Comparison of ENCODE assay signal across 15 cellular contexts in the genomic region with DNA sequence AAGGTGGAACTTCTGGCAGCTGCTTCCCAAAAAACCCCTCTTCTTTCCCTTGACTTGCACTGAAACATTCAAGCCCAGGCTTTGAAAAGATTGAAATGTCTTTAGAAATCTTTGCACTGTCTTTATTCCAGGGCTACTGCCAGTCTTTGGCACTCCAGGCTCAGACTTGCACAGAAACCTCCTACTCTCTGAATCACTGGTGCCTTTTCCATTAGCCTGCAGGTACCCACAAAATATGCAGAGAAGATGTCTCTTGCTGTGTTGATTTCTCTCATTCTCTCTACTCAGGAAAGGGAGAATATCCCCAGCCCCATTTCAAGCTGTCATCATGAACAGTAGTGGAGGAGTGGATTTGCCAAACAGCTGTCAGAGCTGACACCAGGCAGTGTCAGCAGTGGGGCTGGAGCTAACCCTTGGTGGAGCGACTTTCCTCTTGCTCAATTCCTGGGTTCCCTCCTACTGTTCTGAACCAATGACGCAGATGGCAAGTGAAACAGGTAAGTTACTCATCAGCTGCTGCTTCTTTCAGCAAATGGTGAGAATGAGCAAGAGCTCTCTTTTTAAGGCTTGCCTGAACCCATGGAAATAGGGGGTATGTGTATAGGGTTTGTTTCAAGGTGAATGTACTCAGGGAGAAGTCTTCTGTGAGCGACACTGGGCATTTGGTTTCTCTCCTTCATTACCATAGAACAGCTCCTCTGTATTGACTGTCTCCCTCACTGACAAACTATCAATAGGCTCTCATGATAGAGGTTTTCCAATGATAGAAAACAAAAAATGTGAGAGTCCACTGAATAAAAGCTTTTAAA.
DNase-seq lines count a peak whose midpoint lies in the region; ATAC-seq lines count a peak whose summit lies in the region.
"Had no signal": no experiment of that assay in that cellular context is flagged by ENCODE, and none has a peak within 500 bp of the region (broad histone marks: within the 10 kb centered on the region; RNA-seq: fewer than 3 reads in every experiment).

No MANE protein-coding gene starts in this region.

- POLR2A ChIA-PET in activated CD4-positive, alpha-beta T cell treated with anti-CD3 and anti-CD28 coated beads for 36 hours (lab: Charles Lee) = no interaction called here
- POLR2A ChIA-PET in activated CD4-positive, alpha-beta T cell treated with anti-CD3 and anti-CD28 coated beads, Interleukin-2, amount 10 ng/mL, durations not matched to agents 7 days and 5 days (lab: Charles Lee) = no interaction called here

- CTCF ChIA-PET in activated CD4-positive, alpha-beta T cell treated with anti-CD3 and anti-CD28 coated beads for 36 hours (lab: Charles Lee) = interaction anchor here (0.5 to 1.2 kb wide), 2 partner anchors 15 to 46 kb away, joined by 3 read pairs; no protein-coding TSS in a partner anchor
- CTCF ChIA-PET in activated CD4-positive, alpha-beta T cell treated with anti-CD3 and anti-CD28 coated beads, Interleukin-2, amount 10 ng/mL, durations not matched to agents 7 days and 5 days (lab: Charles Lee) = no interaction called here

- intact Hi-C loops in activated CD4-positive, alpha-beta T cell treated with anti-CD3 and anti-CD28 coated beads for 36 hours (cut with DNase I, micrococcal nuclease) = no loop called here
- intact Hi-C loops in Right ventricle myocardium inferior (cut with DNase I) = no loop called here

- no peaks in the 10 kb centered on the region for H3K9me3 Mint-ChIP-seq in activated CD4-positive, alpha-beta T cell treated with anti-CD3 and anti-CD28 coated beads for 36 hours (ENCODE audit: low read depth)
- H3K9me3 Mint-ChIP-seq in activated CD4-positive, alpha-beta T cell treated with anti-CD3 and anti-CD28 coated beads, Interleukin-2, amount 10 ng/mL, durations not matched to agents 7 days and 5 days = no peaks in the 10 kb centered on the region
- no peaks in the 10 kb centered on the region for H3K9me3 Mint-ChIP-seq in activated T-helper 17 cell treated with anti-CD3 and anti-CD28 coated beads, Interleukin-2, amount 50 U/mL, for 72 hours
- H3K9me3 Mint-ChIP-seq: CD8-positive, alpha-beta T cell had no signal

- no peaks in the 10 kb centered on the region for H3K36me3 ChIP-seq in H7 (replicated peaks; ENCODE audit: control insufficient read depth, insufficient read depth, low read length)

- H3K27ac Mint-ChIP-seq in activated CD4-positive, alpha-beta T cell treated with anti-CD3 and anti-CD28 coated beads for 36 hours = no peak overlapping the region
- H3K27ac Mint-ChIP-seq in activated CD4-positive, alpha-beta T cell treated with anti-CD3 and anti-CD28 coated beads, Interleukin-2, amount 10 ng/mL, durations not matched to agents 7 days and 5 days = no peak overlapping the region
- no peak overlapping the region for H3K27ac Mint-ChIP-seq in activated T-helper 17 cell treated with anti-CD3 and anti-CD28 coated beads, Interleukin-2, amount 50 U/mL, for 72 hours
- H3K27ac Mint-ChIP-seq: CD14-positive monocyte; CD8-positive, alpha-beta T cell had no signal

- H3K36me3 Mint-ChIP-seq in activated CD4-positive, alpha-beta T cell treated with anti-CD3 and anti-CD28 coated beads for 36 hours (ENCODE audit: low read depth) = no peaks in the 10 kb centered on the region
- no peaks in the 10 kb centered on the region for H3K36me3 Mint-ChIP-seq in activated CD4-positive, alpha-beta T cell treated with anti-CD3 and anti-CD28 coated beads, Interleukin-2, amount 10 ng/mL, durations not matched to agents 7 days and 5 days (ENCODE audit: low read depth)
- no peaks in the 10 kb centered on the region for H3K36me3 Mint-ChIP-seq in activated T-helper 17 cell treated with anti-CD3 and anti-CD28 coated beads, Interleukin-2, amount 50 U/mL, for 72 hours (ENCODE audit: low read depth)
- H3K36me3 Mint-ChIP-seq: CD14-positive monocyte; CD8-positive, alpha-beta T cell had no signal

- no peaks in the 10 kb centered on the region for H3K4me1 Mint-ChIP-seq in activated CD4-positive, alpha-beta T cell treated with anti-CD3 and anti-CD28 coated beads for 36 hours
- H3K4me1 Mint-ChIP-seq in activated CD4-positive, alpha-beta T cell treated with anti-CD3 and anti-CD28 coated beads, Interleukin-2, amount 10 ng/mL, durations not matched to agents 7 days and 5 days = no peaks in the 10 kb centered on the region
- no peaks in the 10 kb centered on the region for H3K4me1 Mint-ChIP-seq in activated T-helper 17 cell treated with anti-CD3 and anti-CD28 coated beads, Interleukin-2, amount 50 U/mL, for 72 hours
- H3K4me1 Mint-ChIP-seq: CD14-positive monocyte had no signal

- ATAC-seq in activated CD4-positive, alpha-beta T cell treated with anti-CD3 and anti-CD28 coated beads for 36 hours = peak; percentile 68
- peak; percentile 44 for ATAC-seq in activated T-helper 17 cell treated with anti-CD3 and anti-CD28 coated beads, Interleukin-2, amount 50 U/mL, for 72 hours (replicated peaks)
- peak; percentile 97 for ATAC-seq in esophagus mucosa
- ATAC-seq in Right ventricle myocardium inferior = no peak
- ATAC-seq: CD8-positive, alpha-beta T cell had no signal

- peaks cover 17% of the 10 kb centered on the region for H3K27me3 Mint-ChIP-seq in activated CD4-positive, alpha-beta T cell treated with anti-CD3 and anti-CD28 coated beads for 36 hours
- no peaks in the 10 kb centered on the region for H3K27me3 Mint-ChIP-seq in activated CD4-positive, alpha-beta T cell treated with anti-CD3 and anti-CD28 coated beads, Interleukin-2, amount 10 ng/mL, durations not matched to agents 7 days and 5 days
- H3K27me3 Mint-ChIP-seq in activated T-helper 17 cell treated with anti-CD3 and anti-CD28 coated beads, Interleukin-2, amount 50 U/mL, for 72 hours = peaks cover 22% of the 10 kb centered on the region

- no peak overlapping the region for H3K4me3 ChIP-seq in H7 (ENCODE audit: insufficient read depth, low read depth, low read length)

- H3K4me3 Mint-ChIP-seq in activated CD4-positive, alpha-beta T cell treated with anti-CD3 and anti-CD28 coated beads for 36 hours = no peak overlapping the region
- no peak overlapping the region for H3K4me3 Mint-ChIP-seq in activated CD4-positive, alpha-beta T cell treated with anti-CD3 and anti-CD28 coated beads, Interleukin-2, amount 10 ng/mL, durations not matched to agents 7 days and 5 days
- H3K4me3 Mint-ChIP-seq in activated T-helper 17 cell treated with anti-CD3 and anti-CD28 coated beads, Interleukin-2, amount 50 U/mL, for 72 hours = no peak overlapping the region
- H3K4me3 Mint-ChIP-seq: CD14-positive monocyte; CD8-positive, alpha-beta T cell had no signal

- H3K27me3 ChIP-seq in H7 (ENCODE audit: control insufficient read depth, insufficient read depth, low read length) = no peaks in the 10 kb centered on the region

- DNase-seq in activated CD4-positive, alpha-beta T cell treated with anti-CD3 and anti-CD28 coated beads for 36 hours = no peak
- DNase-seq in activated CD4-positive, alpha-beta T cell treated with anti-CD3 and anti-CD28 coated beads, Interleukin-2, amount 10 ng/mL, durations not matched to agents 7 days and 5 days = no peak
- DNase-seq in putamen (ENCODE audit: low spot score) (no peak), T-helper 2 cell (no peak), H7 (no peak), Right ventricle myocardium inferior (ENCODE audit: missing footprints) (no peak)
- DNase-seq: CD8-positive, alpha-beta T cell; COR-L47; DMS153; DMS79 treated with DMSO at 0.1 percent for 48 hours; EL; IMR-90 had no signal
